22 cellular contexts compared by ENCODE assay signal in genomic region chr3:112995800-112996199, GRCh38. TPM values are rescaled to one million over a fixed set of nuclear protein-coding genes. Genes with fewer than 3 reads are reported as not detected.
DNase-seq lines count a peak whose midpoint lies in the region; ATAC-seq, FAIRE-seq and TF ChIP-seq lines count a peak whose summit lies in the region.
"Had no signal": no experiment of that assay in that cellular context is flagged by ENCODE, and none has a peak within 500 bp of the region (broad histone marks: within the 10 kb centered on the region; RNA-seq: fewer than 3 reads in every experiment).

No MANE protein-coding gene starts in this region.

- H3K9me3 ChIP-seq in IMR-90 (ENCODE audit: control insufficient read depth, insufficient read depth, low read length) (no peaks in the 10 kb centered on the region), kidney (ENCODE audit: control insufficient read depth in 1 of 2, low read length in 2 of 2) (no peaks in the 10 kb centered on the region)
- H3K9me3 ChIP-seq: BE2C, Caco-2 had no signal

- no peak overlapping the region for H3K4me2 ChIP-seq in IMR-90 (ENCODE audit: low read depth, low read length)
- H3K4me2 ChIP-seq: GM23338 had no signal

- H3K4me3 Mint-ChIP-seq in activated naive CD4-positive, alpha-beta T cell treated with anti-CD3 and anti-CD28 coated beads, Interleukin-2, amount 50 U/mL, for 24 hours, result no peak overlapping the region
- no peak overlapping the region for H3K4me3 Mint-ChIP-seq in activated naive CD4-positive, alpha-beta T cell treated with anti-CD3 and anti-CD28 coated beads, Interleukin-2, amount 10 ng/mL, durations not matched to agents 7 days and 5 days
- H3K4me3 Mint-ChIP-seq: CD4-positive, CD25-positive, alpha-beta regulatory T cell; GM23338 had no signal

- POLR2A ChIA-PET in IMR-90 (lab: Charles Lee; ENCODE audit: unreplicated experiment), result no interaction called here

- peak overlapping the region; percentile 30 for H3K27ac Mint-ChIP-seq in activated naive CD4-positive, alpha-beta T cell treated with anti-CD3 and anti-CD28 coated beads, Interleukin-2, amount 50 U/mL, for 24 hours
- H3K27ac Mint-ChIP-seq in activated naive CD4-positive, alpha-beta T cell treated with anti-CD3 and anti-CD28 coated beads, Interleukin-2, amount 10 ng/mL, durations not matched to agents 7 days and 5 days, result no peak overlapping the region
- H3K27ac Mint-ChIP-seq: GM23338 had no signal

- H3K4me3 ChIP-seq in IMR-90 (ENCODE audit: insufficient read depth, low read depth, low read length) (no peak overlapping the region), kidney (ENCODE audit: low read length in 2 of 2) (no peak overlapping the region)
- H3K4me3 ChIP-seq: GM23338 had no signal

- H2BK120ac ChIP-seq in IMR-90 (ENCODE audit: low read depth, low read length), result no peak overlapping the region

- CTCF ChIA-PET in activated naive CD4-positive, alpha-beta T cell treated with anti-CD3 and anti-CD28 coated beads, Interleukin-2, amount 10 ng/mL, durations not matched to agents 7 days and 5 days (lab: Charles Lee), result no interaction called here
- CTCF ChIA-PET in IMR-90 (lab: Yijun Ruan, JAX), result no interaction called here

- H4K8ac ChIP-seq in IMR-90 (ENCODE audit: low read depth in 2 of 2, low read length in 2 of 2), result no peak overlapping the region

- BruUV-seq in IMR-90 (replicated peaks; lab: Mats Ljungman, UMichigan), result no TSS peak

- in situ Hi-C loops in IMR-90 (cut with MboI; ENCODE audit: low sequenced_read_pairs), result loop anchor here (25.0 kb wide), 1 partner anchor 683 kb away; no protein-coding TSS in a partner anchor

- H3K9me3 Mint-ChIP-seq in activated naive CD4-positive, alpha-beta T cell treated with anti-CD3 and anti-CD28 coated beads, Interleukin-2, amount 50 U/mL, for 24 hours, result no peaks in the 10 kb centered on the region
- H3K9me3 Mint-ChIP-seq in activated naive CD4-positive, alpha-beta T cell treated with anti-CD3 and anti-CD28 coated beads, Interleukin-2, amount 10 ng/mL, durations not matched to agents 7 days and 5 days, result no peaks in the 10 kb centered on the region
- H3K9me3 Mint-ChIP-seq: CD4-positive, CD25-positive, alpha-beta regulatory T cell; GM23338 had no signal

- H3K4me1 Mint-ChIP-seq in activated naive CD4-positive, alpha-beta T cell treated with anti-CD3 and anti-CD28 coated beads, Interleukin-2, amount 50 U/mL, for 24 hours, result peaks cover 73% of the 10 kb centered on the region
- peaks cover 47% of the 10 kb centered on the region for H3K4me1 Mint-ChIP-seq in activated naive CD4-positive, alpha-beta T cell treated with anti-CD3 and anti-CD28 coated beads, Interleukin-2, amount 10 ng/mL, durations not matched to agents 7 days and 5 days

- H3K27ac ChIP-seq in IMR-90 (ENCODE audit: insufficient read depth, low read length) (no peak overlapping the region), kidney (ENCODE audit: low read depth in 2 of 2, low read length in 2 of 2) (no peak overlapping the region)

- no peak overlapping the region for H3K56ac ChIP-seq in IMR-90 (ENCODE audit: extremely low read depth, insufficient read depth, low read length)

- no peak overlapping the region for H2AFZ ChIP-seq in IMR-90 (replicated peaks; ENCODE audit: low read length, poor library complexity)
- H2AFZ ChIP-seq: GM23338 had no signal

- no CpG with 5 or more reads among the region's 4 CpGs for WGBS in IMR-90 (ENCODE audit: extremely low coverage in 2 of 2, insufficient read length in 1 of 2), 2 experiments

- H3K23ac ChIP-seq in IMR-90 (ENCODE audit: low read depth, low read length), result no peak overlapping the region

- peaks cover 27% of the 10 kb centered on the region for H3K36me3 Mint-ChIP-seq in activated naive CD4-positive, alpha-beta T cell treated with anti-CD3 and anti-CD28 coated beads, Interleukin-2, amount 50 U/mL, for 24 hours
- H3K36me3 Mint-ChIP-seq in activated naive CD4-positive, alpha-beta T cell treated with anti-CD3 and anti-CD28 coated beads, Interleukin-2, amount 10 ng/mL, durations not matched to agents 7 days and 5 days, result peaks cover 49% of the 10 kb centered on the region

- H2BK15ac ChIP-seq in IMR-90 (ENCODE audit: low read depth, low read length), result no peak overlapping the region

- no peak overlapping the region for H2BK20ac ChIP-seq in IMR-90 (ENCODE audit: low read depth, low read length)

- H2BK5ac ChIP-seq in IMR-90 (ENCODE audit: low read depth, low read length, poor library complexity, severe bottlenecking), result no peak overlapping the region

- DNase-seq in activated naive CD4-positive, alpha-beta T cell treated with anti-CD3 and anti-CD28 coated beads, Interleukin-2, amount 10 ng/mL, durations not matched to agents 7 days and 5 days, result no peak
- DNase-seq in IMR-90, result no peak
- DNase-seq in kidney, result no peak
- DNase-seq in DMS153 treated with DMSO at 0.1 percent for 48 hours (lab: John Stamatoyannopoulos, UW; ENCODE audit: unreplicated experiment), result no peak
- no peak for DNase-seq in NAMALWA (ENCODE audit: low spot score)
- DNase-seq: ACHN; BE2C; C1 segment of cervical spinal cord; Caco-2; CD4-positive, CD25-positive, alpha-beta regulatory T cell; DMS79; GDM1; HCEC 1CT had no signal

- H4K20me1 ChIP-seq in IMR-90 (ENCODE audit: insufficient read depth, low read length), result no peaks in the 10 kb centered on the region

- peaks cover 13 to 22% of the 10 kb centered on the region in 2 experiments; a peak in 3 of 4 replicates for H3K79me1 ChIP-seq in IMR-90 (ENCODE audit: low read depth in 1 of 2, low read length in 2 of 2)

- intact Hi-C loops in IMR-90 (cut with micrococcal nuclease) (no loop called here), kidney (cut with DNase I) (no loop called here)

- no peak overlapping the region for H3K14ac ChIP-seq in IMR-90 (replicated peaks; ENCODE audit: low read depth, low read length)

- H4K91ac ChIP-seq in IMR-90 (ENCODE audit: insufficient read depth, low read depth, low read length), result no peak overlapping the region

- H3K4ac ChIP-seq in IMR-90 (ENCODE audit: low read depth, low read length), result no peak overlapping the region

- no peaks in the 10 kb centered on the region for H3K9me1 ChIP-seq in IMR-90 (ENCODE audit: insufficient read depth, low read length)

- H3K36me3 ChIP-seq in IMR-90 (ENCODE audit: control insufficient read depth, insufficient read depth, low read length) (peaks cover 10% of the 10 kb centered on the region), kidney (ENCODE audit: control insufficient read depth in 1 of 2, insufficient read depth in 2 of 2, low read length in 2 of 2) (peaks cover 0 to 15% of the 10 kb centered on the region in 2 donors)

- peak; percentile 6 for FAIRE-seq in kidney (lab: Jason Lieb, UNC)
- FAIRE-seq: D721Med, GM12892, GM18507, H54 had no signal

- no peak overlapping the region for H4K5ac ChIP-seq in IMR-90 (ENCODE audit: low read depth, low read length)

- H3K4me1 ChIP-seq in IMR-90 (ENCODE audit: control insufficient read depth, insufficient read depth, low read length) (no peaks in the 10 kb centered on the region), kidney (ENCODE audit: control insufficient read depth in 1 of 2, insufficient read depth in 1 of 2, low read depth in 1 of 2, low read length in 2 of 2) (peaks cover 0 to 2% of the 10 kb centered on the region in 2 donors)
- H3K4me1 ChIP-seq: BE2C had no signal

- no peaks in the 10 kb centered on the region for H3K27me3 ChIP-seq in IMR-90 (ENCODE audit: control insufficient read depth, insufficient read depth, low read length)
- H3K27me3 ChIP-seq: BE2C had no signal

- no peak overlapping the region for H2AK5ac ChIP-seq in IMR-90 (ENCODE audit: low read depth, low read length)

- H3K9ac ChIP-seq in IMR-90 (ENCODE audit: low read depth, low read length) (no peak overlapping the region), kidney (ENCODE audit: low read length in 2 of 2) (no peak overlapping the region)

- H3K27me3 Mint-ChIP-seq in activated naive CD4-positive, alpha-beta T cell treated with anti-CD3 and anti-CD28 coated beads, Interleukin-2, amount 50 U/mL, for 24 hours, result no peaks in the 10 kb centered on the region
- peaks cover under 1% of the 10 kb centered on the region for H3K27me3 Mint-ChIP-seq in activated naive CD4-positive, alpha-beta T cell treated with anti-CD3 and anti-CD28 coated beads, Interleukin-2, amount 10 ng/mL, durations not matched to agents 7 days and 5 days
- H3K27me3 Mint-ChIP-seq: CD4-positive, CD25-positive, alpha-beta regulatory T cell had no signal

- no peak for ATAC-seq in IMR-90 (ENCODE audit: low read depth)
- ATAC-seq: GM23338 had no signal

- no peak overlapping the region for H3K18ac ChIP-seq in IMR-90 (ENCODE audit: low read depth, low read length)

- TF ChIP-seq POLR2A in IMR-90 (IDR thresholded peaks at IDR 0.05; ENCODE audit: low read depth, low read length), result no peak

- no peak overlapping the region for H2AK9ac ChIP-seq in IMR-90 (replicated peaks; ENCODE audit: low read depth, low read length, poor library complexity)

- TF ChIP-seq CTCF in IMR-90 (conservative IDR thresholded peaks at IDR 0.05; ENCODE audit: low read depth, low read length) (no peak), kidney (IDR thresholded peaks at IDR 0.05; ENCODE audit: borderline replicate concordance, extremely low read depth, insufficient read depth) (no peak)

- no peak for TF ChIP-seq RAD21 in IMR-90 (IDR thresholded peaks at IDR 0.05; ENCODE audit: low read length)

- dilution Hi-C loops in IMR-90 (cut with HindIII; ENCODE audit: low sequenced_read_pairs, unreplicated experiment), result loop anchor here (25.0 kb wide), 1 partner anchor 408 kb away; no protein-coding TSS in a partner anchor

TF ChIP-seq in IMR-90, 13 proteins besides CTCF, POLR2A, EP300 and RAD21 (continues in another document):
- no peak for TF ChIP-seq ELK1 (IDR thresholded peaks at IDR 0.05; ENCODE audit: borderline replicate concordance, low read depth, low read length)

RNA-seq across cellular contexts. Expression of gene GTPBP8, which starts 5.0 kb away (rescaled TPM):
- 15.4 and 19.4 TPM in 2 replicates for total RNA-seq in IMR-90 (2012; rRNA removed)
- polyA plus RNA-seq in IMR-90 (2012; rRNA removed), result 23.9 and 29.9 TPM in 2 replicates
- polyA plus RNA-seq in IMR-90 (2012; cell fraction: cytosol; rRNA removed), result 8.8 and 10.1 TPM in 2 replicates
- polyA plus RNA-seq in IMR-90 (2012; cell fraction: nucleus; rRNA removed; ENCODE audit: low replicate concordance), result 8.5 and 10.4 TPM in 2 replicates
- 13.7 TPM for total RNA-seq in kidney
- polyA plus RNA-seq in kidney (ENCODE audit: insufficient read depth, low read depth, low replicate concordance), result 11.0 TPM

RNA-seq across cellular contexts. Expression of gene CD200R1, which starts 20.9 kb away (rescaled TPM):
- total RNA-seq in IMR-90 (2012; rRNA removed) (under 0.01 TPM in 2 replicates), kidney (2.2 TPM)
- polyA plus RNA-seq in IMR-90 (2012; rRNA removed) (0.05 TPM in 1 of 2 replicates, not detected in the other), kidney (ENCODE audit: insufficient read depth, low read depth, low replicate concordance) (0.13 TPM)
- polyA plus RNA-seq in IMR-90 (2012; cell fraction: cytosol; rRNA removed), result not detected in 2 replicates
- polyA plus RNA-seq in IMR-90 (2012; cell fraction: nucleus; rRNA removed; ENCODE audit: low replicate concordance), result 0.07 TPM in 1 of 2 replicates, not detected in the other
- total RNA-seq: A172, Daoy, HT-29 had no signal
